1 cellular context compared by ENCODE assay signal in genomic region chrX:135099493-135099783, GRCh38.
TF ChIP-seq lines count a peak whose summit lies in the region.

No MANE protein-coding gene starts in this region.

TF ChIP-seq in endothelial cell of umbilical vein, 7 proteins besides CTCF, POLR2A, EP300 and RAD21 (continued from another document):
- TF ChIP-seq JUN (IDR thresholded peaks at IDR 0.05; ENCODE audit: borderline replicate concordance, insufficient read depth, insufficient read length, low read depth) = no peak
- no peak for TF ChIP-seq GATA2 (IDR thresholded peaks at IDR 0.05; ENCODE audit: insufficient read depth, insufficient read length, low read depth, low read length)
- TF ChIP-seq MYC (IDR thresholded peaks at IDR 0.05; ENCODE audit: low read depth, low read length) = no peak
- TF ChIP-seq MAX (IDR thresholded peaks at IDR 0.05; ENCODE audit: insufficient read depth, insufficient read length) = no peak
- no peak for TF ChIP-seq FOS (IDR thresholded peaks at IDR 0.05; ENCODE audit: borderline replicate concordance, insufficient read depth, low read length)
